Comparison of ENCODE assay signal across 10 cellular contexts in genomic region chr4:1578301-1578781, GRCh38.
DNase-seq lines count a peak whose midpoint lies in the region; ATAC-seq and TF ChIP-seq lines count a peak whose summit lies in the region.
"Had no signal": no experiment of that assay in that cellular context is flagged by ENCODE, and none has a peak within 500 bp of the region (broad histone marks: within the 10 kb centered on the region; RNA-seq: fewer than 3 reads in every experiment).

No MANE protein-coding gene starts in this region.

- no peak overlapping the region for H3K4me3 ChIP-seq in thyroid gland (replicated peaks in 1 of 3)

- H3K36me3 ChIP-seq in thyroid gland = no peaks in the 10 kb centered on the region
- H3K36me3 ChIP-seq: HAP-1 had no signal

- 19% methylated on average over 21 to 29 of the region's 34 CpGs for WGBS in thyroid gland, 2 donors

- no peaks in the 10 kb centered on the region for H3K27me3 ChIP-seq in thyroid gland

- no peaks in the 10 kb centered on the region for H3K9me3 Mint-ChIP-seq in activated naive CD8-positive, alpha-beta T cell treated with anti-CD3 and anti-CD28 coated beads, Interleukin-2, amount 10 ng/mL, durations not matched to agents 7 days and 5 days

- no peak for TF ChIP-seq POLR2A in thyroid gland (IDR thresholded peaks at IDR 0.05)

- H3K4me3 Mint-ChIP-seq in activated naive CD8-positive, alpha-beta T cell treated with anti-CD3 and anti-CD28 coated beads, Interleukin-2, amount 10 ng/mL, durations not matched to agents 7 days and 5 days = peak overlapping the region; percentile 69

- POLR2A ChIA-PET in activated naive CD8-positive, alpha-beta T cell treated with anti-CD3 and anti-CD28 coated beads, Interleukin-2, amount 10 ng/mL, durations not matched to agents 7 days and 5 days (lab: Charles Lee) = no interaction called here

- H3K27ac ChIP-seq in thyroid gland = no peak overlapping the region

- H3K4me1 ChIP-seq in thyroid gland = peaks cover 10% of the 10 kb centered on the region in 2 donors

- no peaks in the 10 kb centered on the region for H3K9me3 ChIP-seq in thyroid gland
- H3K9me3 ChIP-seq: HAP-1 had no signal

- peaks cover 4% of the 10 kb centered on the region for H3K4me1 Mint-ChIP-seq in activated naive CD8-positive, alpha-beta T cell treated with anti-CD3 and anti-CD28 coated beads, Interleukin-2, amount 10 ng/mL, durations not matched to agents 7 days and 5 days

- ATAC-seq in Right ventricle myocardium inferior (no peak), Right ventricle myocardium superior (ENCODE audit: poor library complexity) (no peak), GM18909 (IDR thresholded peaks at IDR 0.05; ENCODE audit: poor library complexity, unreplicated experiment) (no peak)
- ATAC-seq in activated naive CD8-positive, alpha-beta T cell treated with anti-CD3 and anti-CD28 coated beads, Interleukin-2, amount 10 ng/mL, durations not matched to agents 7 days and 5 days (ENCODE audit: low read depth) = no peak

- DNase-seq in Right ventricle myocardium inferior (ENCODE audit: missing footprints) (peak; percentile 43), Right ventricle myocardium superior (no peak), left kidney (ENCODE audit: low read depth, low spot score) (peak; percentile 75), thyroid gland (peak; percentile 15 to 30), NCI-H1436 (lab: John Stamatoyannopoulos, UW) (no peak), NOMO-1 treated with dmso at 0.1 percent for 144 hours (lab: John Stamatoyannopoulos, UW; ENCODE audit: unreplicated experiment) (no peak)
- no peak for DNase-seq in activated naive CD8-positive, alpha-beta T cell treated with anti-CD3 and anti-CD28 coated beads, Interleukin-2, amount 10 ng/mL, durations not matched to agents 7 days and 5 days
- DNase-seq: stimulated activated CD4-positive, alpha-beta T cell treated with anti-CD3 and anti-CD28 coated beads, Interleukin-1b, Interleukin-23, amount 100 ng/mL, for 48 hours had no signal

- intact Hi-C loops in Right ventricle myocardium inferior (cut with DNase I) (no loop called here), Right ventricle myocardium superior (cut with DNase I) (no loop called here), thyroid gland (cut with DNase I) (loop anchor here (5.0 kb wide), 1 partner anchor 144 kb away; the partner anchor contains the start of genes TACC3 and TMEM129)

- H3K27ac Mint-ChIP-seq in activated naive CD8-positive, alpha-beta T cell treated with anti-CD3 and anti-CD28 coated beads, Interleukin-2, amount 10 ng/mL, durations not matched to agents 7 days and 5 days = no peak overlapping the region

- no peaks in the 10 kb centered on the region for H3K36me3 Mint-ChIP-seq in activated naive CD8-positive, alpha-beta T cell treated with anti-CD3 and anti-CD28 coated beads, Interleukin-2, amount 10 ng/mL, durations not matched to agents 7 days and 5 days

- TF ChIP-seq CTCF in thyroid gland (IDR thresholded peaks at IDR 0.05) = no peak

- peaks cover 3% of the 10 kb centered on the region for H3K27me3 Mint-ChIP-seq in activated naive CD8-positive, alpha-beta T cell treated with anti-CD3 and anti-CD28 coated beads, Interleukin-2, amount 10 ng/mL, durations not matched to agents 7 days and 5 days

Comparison
In these comparisons a context has a peak if more than half of its experiments do, and no peak if none do; other contexts are left out.
1. DNase-seq: peak in Right ventricle myocardium inferior (single experiment), left kidney (single experiment) and thyroid gland (2 of 2); none in Right ventricle myocardium superior (single experiment), activated naive CD8-positive, alpha-beta T cell treated with anti-CD3 and anti-CD28 coated beads, Interleukin-2, amount 10 ng/mL, durations not matched to agents 7 days and 5 days (single experiment), NCI-H1436 (single experiment) and NOMO-1 treated with dmso at 0.1 percent for 144 hours (single experiment).